1 cellular context compared by ENCODE assay signal in genomic region chr5:140039561-140039960, GRCh38.
TF ChIP-seq lines count a peak whose summit lies in the region.

No MANE protein-coding gene starts in this region.

TF ChIP-seq in GM12878, 131 proteins besides CTCF, POLR2A, EP300 and RAD21 (continued from another document):
- TF ChIP-seq CUX1 (IDR thresholded peaks at IDR 0.05; ENCODE audit: insufficient replicate concordance, low read depth, low read length) = no peak
- TF ChIP-seq CEBPB (IDR thresholded peaks at IDR 0.05; ENCODE audit: borderline replicate concordance in 1 of 2, low read depth in 2 of 2, low read length in 2 of 2) = no peak
- TF ChIP-seq, protein P1, sequence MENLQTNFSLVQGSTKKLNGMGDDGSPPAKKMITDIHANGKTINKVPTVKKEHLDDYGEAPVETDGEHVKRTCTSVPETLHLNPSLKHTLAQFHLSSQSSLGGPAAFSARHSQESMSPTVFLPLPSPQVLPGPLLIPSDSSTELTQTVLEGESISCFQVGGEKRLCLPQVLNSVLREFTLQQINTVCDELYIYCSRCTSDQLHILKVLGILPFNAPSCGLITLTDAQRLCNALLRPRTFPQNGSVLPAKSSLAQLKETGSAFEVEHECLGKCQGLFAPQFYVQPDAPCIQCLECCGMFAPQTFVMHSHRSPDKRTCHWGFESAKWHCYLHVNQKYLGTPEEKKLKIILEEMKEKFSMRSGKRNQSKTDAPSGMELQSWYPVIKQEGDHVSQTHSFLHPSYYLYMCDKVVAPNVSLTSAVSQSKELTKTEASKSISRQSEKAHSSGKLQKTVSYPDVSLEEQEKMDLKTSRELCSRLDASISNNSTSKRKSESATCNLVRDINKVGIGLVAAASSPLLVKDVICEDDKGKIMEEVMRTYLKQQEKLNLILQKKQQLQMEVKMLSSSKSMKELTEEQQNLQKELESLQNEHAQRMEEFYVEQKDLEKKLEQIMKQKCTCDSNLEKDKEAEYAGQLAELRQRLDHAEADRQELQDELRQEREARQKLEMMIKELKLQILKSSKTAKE (IDR thresholded peaks at IDR 0.05; ENCODE audit: low read depth, poor library complexity, severe bottlenecking) = peak; percentile 42
- TF ChIP-seq, protein P2, sequence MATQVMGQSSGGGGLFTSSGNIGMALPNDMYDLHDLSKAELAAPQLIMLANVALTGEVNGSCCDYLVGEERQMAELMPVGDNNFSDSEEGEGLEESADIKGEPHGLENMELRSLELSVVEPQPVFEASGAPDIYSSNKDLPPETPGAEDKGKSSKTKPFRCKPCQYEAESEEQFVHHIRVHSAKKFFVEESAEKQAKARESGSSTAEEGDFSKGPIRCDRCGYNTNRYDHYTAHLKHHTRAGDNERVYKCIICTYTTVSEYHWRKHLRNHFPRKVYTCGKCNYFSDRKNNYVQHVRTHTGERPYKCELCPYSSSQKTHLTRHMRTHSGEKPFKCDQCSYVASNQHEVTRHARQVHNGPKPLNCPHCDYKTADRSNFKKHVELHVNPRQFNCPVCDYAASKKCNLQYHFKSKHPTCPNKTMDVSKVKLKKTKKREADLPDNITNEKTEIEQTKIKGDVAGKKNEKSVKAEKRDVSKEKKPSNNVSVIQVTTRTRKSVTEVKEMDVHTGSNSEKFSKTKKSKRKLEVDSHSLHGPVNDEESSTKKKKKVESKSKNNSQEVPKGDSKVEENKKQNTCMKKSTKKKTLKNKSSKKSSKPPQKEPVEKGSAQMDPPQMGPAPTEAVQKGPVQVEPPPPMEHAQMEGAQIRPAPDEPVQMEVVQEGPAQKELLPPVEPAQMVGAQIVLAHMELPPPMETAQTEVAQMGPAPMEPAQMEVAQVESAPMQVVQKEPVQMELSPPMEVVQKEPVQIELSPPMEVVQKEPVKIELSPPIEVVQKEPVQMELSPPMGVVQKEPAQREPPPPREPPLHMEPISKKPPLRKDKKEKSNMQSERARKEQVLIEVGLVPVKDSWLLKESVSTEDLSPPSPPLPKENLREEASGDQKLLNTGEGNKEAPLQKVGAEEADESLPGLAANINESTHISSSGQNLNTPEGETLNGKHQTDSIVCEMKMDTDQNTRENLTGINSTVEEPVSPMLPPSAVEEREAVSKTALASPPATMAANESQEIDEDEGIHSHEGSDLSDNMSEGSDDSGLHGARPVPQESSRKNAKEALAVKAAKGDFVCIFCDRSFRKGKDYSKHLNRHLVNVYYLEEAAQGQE (IDR thresholded peaks at IDR 0.05; ENCODE audit: low read depth, low read length) = no peak
- peak; percentile 30 for TF ChIP-seq MEF2B (IDR thresholded peaks at IDR 0.05; ENCODE audit: partially characterized antibody, poor library complexity, severe bottlenecking)
- no peak for TF ChIP-seq BHLHE40 (IDR thresholded peaks at IDR 0.05; ENCODE audit: borderline replicate concordance in 1 of 2, low read depth in 2 of 2, low read length in 1 of 2)
- no peak for TF ChIP-seq MYB (IDR thresholded peaks at IDR 0.05; ENCODE audit: borderline replicate concordance, low read depth, low read length)
- TF ChIP-seq TBL1XR1 (IDR thresholded peaks at IDR 0.05; ENCODE audit: low read depth, low read length) = peak; percentile 14; the same call in 1 of the 2 replicates
- no peak for TF ChIP-seq PAX8 (IDR thresholded peaks at IDR 0.05)
- no peak for TF ChIP-seq ZNF687 (IDR thresholded peaks at IDR 0.05)
- TF ChIP-seq STAT1 (conservative IDR thresholded peaks at IDR 0.05) = no peak
- peak; percentile 60; the same call in 1 of the 2 replicates for TF ChIP-seq CREB1 (IDR thresholded peaks at IDR 0.05; ENCODE audit: low read depth)
- no peak for TF ChIP-seq YBX1 (IDR thresholded peaks at IDR 0.05)
- TF ChIP-seq IKZF2 (IDR thresholded peaks at IDR 0.05) = peak; percentile 87 to 88
- no peak for TF ChIP-seq STAT3 (IDR thresholded peaks at IDR 0.05; ENCODE audit: low read depth, low read length)
- TF ChIP-seq, protein P3, sequence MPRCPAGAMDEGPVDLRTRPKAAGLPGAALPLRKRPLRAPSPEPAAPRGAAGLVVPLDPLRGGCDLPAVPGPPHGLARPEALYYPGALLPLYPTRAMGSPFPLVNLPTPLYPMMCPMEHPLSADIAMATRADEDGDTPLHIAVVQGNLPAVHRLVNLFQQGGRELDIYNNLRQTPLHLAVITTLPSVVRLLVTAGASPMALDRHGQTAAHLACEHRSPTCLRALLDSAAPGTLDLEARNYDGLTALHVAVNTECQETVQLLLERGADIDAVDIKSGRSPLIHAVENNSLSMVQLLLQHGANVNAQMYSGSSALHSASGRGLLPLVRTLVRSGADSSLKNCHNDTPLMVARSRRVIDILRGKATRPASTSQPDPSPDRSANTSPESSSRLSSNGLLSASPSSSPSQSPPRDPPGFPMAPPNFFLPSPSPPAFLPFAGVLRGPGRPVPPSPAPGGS (IDR thresholded peaks at IDR 0.05; ENCODE audit: borderline replicate concordance, insufficient read depth, low read depth, low read length, poor library complexity, severe bottlenecking) = peak; percentile 42
- TF ChIP-seq CHD4 (IDR thresholded peaks at IDR 0.05) = no peak
- no peak for TF ChIP-seq SUPT20H (IDR thresholded peaks at IDR 0.05; ENCODE audit: borderline replicate concordance, control insufficient read depth, low read depth, low read length)
- TF ChIP-seq SREBF2 (IDR thresholded peaks at IDR 0.05; ENCODE audit: low read length) = no peak
- no peak for TF ChIP-seq ASH2L (IDR thresholded peaks at IDR 0.05; ENCODE audit: borderline replicate concordance, low read depth)
- TF ChIP-seq EGR1 (IDR thresholded peaks at IDR 0.05; ENCODE audit: borderline replicate concordance in 1 of 2, low read depth in 2 of 2, low read length in 2 of 2) = no peak
- TF ChIP-seq NR2F1 (conservative IDR thresholded peaks at IDR 0.05) = 0 out of 2 replicates have a peak, but pooled peaks have one; percentile 28
- no peak for TF ChIP-seq NRF1 (conservative IDR thresholded peaks at IDR 0.05; ENCODE audit: low read depth, low read length)
- TF ChIP-seq RAD51 (IDR thresholded peaks at IDR 0.05) = no peak
- no peak for TF ChIP-seq SMC3 (IDR thresholded peaks at IDR 0.05; ENCODE audit: borderline replicate concordance, low read length)
- TF ChIP-seq SP1 (IDR thresholded peaks at IDR 0.05; ENCODE audit: low read depth, low read length) = no peak
- no peak for TF ChIP-seq ZNF592 (IDR thresholded peaks at IDR 0.05)
- TF ChIP-seq, protein P4, sequence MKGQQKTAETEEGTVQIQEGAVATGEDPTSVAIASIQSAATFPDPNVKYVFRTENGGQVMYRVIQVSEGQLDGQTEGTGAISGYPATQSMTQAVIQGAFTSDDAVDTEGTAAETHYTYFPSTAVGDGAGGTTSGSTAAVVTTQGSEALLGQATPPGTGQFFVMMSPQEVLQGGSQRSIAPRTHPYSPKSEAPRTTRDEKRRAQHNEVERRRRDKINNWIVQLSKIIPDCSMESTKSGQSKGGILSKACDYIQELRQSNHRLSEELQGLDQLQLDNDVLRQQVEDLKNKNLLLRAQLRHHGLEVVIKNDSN (IDR thresholded peaks at IDR 0.05; ENCODE audit: borderline replicate concordance, extremely low read length, insufficient read depth, low read depth, low read length) = no peak
- TF ChIP-seq MTA3 (IDR thresholded peaks at IDR 0.05; ENCODE audit: borderline replicate concordance, low read length) = peak; percentile 23; the same call in 1 of the 2 replicates
- TF ChIP-seq ZNF274 (IDR thresholded peaks at IDR 0.05; ENCODE audit: insufficient read depth, insufficient read length) = no peak
- TF ChIP-seq HDAC2 (IDR thresholded peaks at IDR 0.05) = no peak
- TF ChIP-seq FOXK2 (IDR thresholded peaks at IDR 0.05) = no peak
- 0 out of 2 replicates have a peak, but pooled peaks have one; percentile 54 for TF ChIP-seq TAF1 (IDR thresholded peaks at IDR 0.05; ENCODE audit: borderline replicate concordance, low read depth, low read length)
